Comparison of ENCODE assay signal across 8 cellular contexts in genomic region chr11:65625628-65626342, GRCh38. TPM values are rescaled to one million over a fixed set of nuclear protein-coding genes. Genes with fewer than 3 reads are reported as not detected.
DNase-seq lines count a peak whose midpoint lies in the region; ATAC-seq, FAIRE-seq and TF ChIP-seq lines count a peak whose summit lies in the region.

No MANE protein-coding gene starts in this region.

- H2AK5ac ChIP-seq in mesendoderm (ENCODE audit: low read length), result no peak overlapping the region

- H3K4me1 ChIP-seq in mesendoderm (ENCODE audit: control insufficient read depth, low read depth, low read length) (no peaks in the 10 kb centered on the region), upper lobe of left lung (peaks cover 0 to 11% (median 6%) of the 10 kb centered on the region in 4 donors)

- no peaks in the 10 kb centered on the region for H3K9me3 ChIP-seq in upper lobe of left lung

- H4K5ac ChIP-seq in mesendoderm (ENCODE audit: low read length), result no peak overlapping the region

- no peak overlapping the region for H3K4ac ChIP-seq in mesendoderm (ENCODE audit: low read depth, low read length)

- H2BK120ac ChIP-seq in mesendoderm (ENCODE audit: low read depth, low read length), result no peak overlapping the region

- H3K79me2 ChIP-seq in mesendoderm (ENCODE audit: control insufficient read depth, insufficient read depth, low read length), result no peaks in the 10 kb centered on the region

- no peak overlapping the region for H3K23ac ChIP-seq in mesendoderm (ENCODE audit: low read length)

- TF ChIP-seq CTCF in D721Med (IDR thresholded peaks at IDR 0.05; ENCODE audit: insufficient read depth, missing control alignments) (peak; percentile 45), upper lobe of left lung (IDR thresholded peaks at IDR 0.05) (peak; percentile 65 to 90 (median 85))

- peak; percentile 55 for DNase-seq in D721Med (ENCODE audit: insufficient read length, low spot score)
- DNase-seq in LHCN-M2 (ENCODE audit: low read depth), result peak; percentile 19
- peak; percentile 48 to 49 for DNase-seq in activated CD4-positive, alpha-beta T cell treated with anti-CD3 and anti-CD28 coated beads for 4 hours
- DNase-seq in dermis microvascular lymphatic vessel endothelial cell (ENCODE audit: low read depth in 2 of 2), result peak; percentile 50 to 77
- peak; percentile 49 for DNase-seq in mesendoderm
- peak; percentile 71 to 84 for DNase-seq in upper lobe of left lung
- DNase-seq in cortex of kidney (lab: John Stamatoyannopoulos, UW), result no peak

- no peak overlapping the region for H4K8ac ChIP-seq in mesendoderm (ENCODE audit: low read depth, low read length)

- TF ChIP-seq POLR2A in upper lobe of left lung (IDR thresholded peaks at IDR 0.05), result no peak

- no peak overlapping the region for H3K9ac ChIP-seq in mesendoderm (ENCODE audit: low read length)

- no peak overlapping the region for H2BK5ac ChIP-seq in mesendoderm (ENCODE audit: low read length)

- no peak for FAIRE-seq in D721Med (lab: Jason Lieb, UNC)

- no peak overlapping the region for H3K4me2 ChIP-seq in mesendoderm (ENCODE audit: low read length)

- peak; percentile 63 to 78 for ATAC-seq in upper lobe of left lung (ENCODE audit: low FRiP score in 2 of 2)
- no peak for ATAC-seq in GM19395 (IDR thresholded peaks at IDR 0.05; ENCODE audit: unreplicated experiment)

- no peak overlapping the region for H3K18ac ChIP-seq in mesendoderm (ENCODE audit: low read length)

- no peak overlapping the region for H3K27ac ChIP-seq in mesendoderm (ENCODE audit: low read depth, low read length)
- H3K27ac ChIP-seq in upper lobe of left lung, result peak overlapping the region in 2 of 4 donors; percentile 27 to 33

- WGBS in mesendoderm (ENCODE audit: extremely low coverage, insufficient coverage, low lambda C conversion rate), result no CpG with 5 or more reads among the region's 30 CpGs
- WGBS in upper lobe of left lung, 2 donors, result 58 to 65% methylated on average over 26 to 27 of the region's 30 CpGs

- no peaks in the 10 kb centered on the region for H3K79me1 ChIP-seq in mesendoderm (ENCODE audit: low read length)

- no peak for TF ChIP-seq EP300 in upper lobe of left lung (IDR thresholded peaks at IDR 0.05)

- H3K27me3 ChIP-seq in mesendoderm (ENCODE audit: insufficient read depth, low read length, poor library complexity) (no peaks in the 10 kb centered on the region), upper lobe of left lung (no peaks in the 10 kb centered on the region)

- peaks cover 28% of the 10 kb centered on the region for H3K36me3 ChIP-seq in mesendoderm (ENCODE audit: control insufficient read depth, insufficient read depth, low read length)
- peaks cover 52 to 98% (median 84%) of the 10 kb centered on the region in 4 donors for H3K36me3 ChIP-seq in upper lobe of left lung

- H3K56ac ChIP-seq in mesendoderm (ENCODE audit: low read length), result no peak overlapping the region

- H3K4me3 ChIP-seq in mesendoderm (ENCODE audit: low read length) (no peak overlapping the region), upper lobe of left lung (no peak overlapping the region)

- H2BK15ac ChIP-seq in mesendoderm (replicated peaks; ENCODE audit: low read depth), result no peak overlapping the region

RNA-seq across cellular contexts. Expression of gene PCNX3, which starts 10.2 kb away (rescaled TPM):
- total RNA-seq in LHCN-M2 (2014; rRNA removed) (31.4 and 31.7 TPM in 2 replicates), dermis microvascular lymphatic vessel endothelial cell (10.4 and 17.6 TPM in 2 replicates), upper lobe of left lung (10 to 100 TPM; 26.7 to 63.9 (median 43.9) TPM)
- polyA plus RNA-seq in LHCN-M2 (2012), result 20.0 TPM
- polyA plus RNA-seq in mesendoderm (2013, experiment 1 of 2), result 16.1 TPM
- polyA plus RNA-seq in mesendoderm (2013, experiment 2 of 2), result 16.3 TPM

RNA-seq across cellular contexts. Expression of gene MAP3K11, which starts 11.8 kb away (rescaled TPM):
- 33.6 and 35.3 TPM in 2 replicates for total RNA-seq in LHCN-M2 (2014; rRNA removed)
- 36.3 TPM for polyA plus RNA-seq in LHCN-M2 (2012)
- 57.1 and 78.8 TPM in 2 replicates for total RNA-seq in dermis microvascular lymphatic vessel endothelial cell
- polyA plus RNA-seq in mesendoderm (2013, experiment 1 of 2), result 21.4 TPM
- 21.4 TPM for polyA plus RNA-seq in mesendoderm (2013, experiment 2 of 2)
- 100 to 1,000 TPM in 4 of 6 donors, 10 to 100 TPM in 2; 52.1 to 132 (median 107) TPM for total RNA-seq in upper lobe of left lung

RNA-seq across cellular contexts. Expression of gene SIPA1, which starts 12.1 kb away (rescaled TPM):
- total RNA-seq in LHCN-M2 (2014; rRNA removed) (26.1 and 32.3 TPM in 2 replicates), dermis microvascular lymphatic vessel endothelial cell (54.0 and 56.0 TPM in 2 replicates), upper lobe of left lung (100 to 1,000 TPM in 1 of 6 donors, 10 to 100 TPM in 5; 42.7 to 137 (median 74.9) TPM)
- polyA plus RNA-seq in LHCN-M2 (2012), result 19.7 TPM
- polyA plus RNA-seq in mesendoderm (2013, experiment 1 of 2), result 36.3 TPM
- polyA plus RNA-seq in mesendoderm (2013, experiment 2 of 2), result 38.3 TPM

RNA-seq across cellular contexts. Expression of gene KCNK7, which starts 30.2 kb away (rescaled TPM):
- total RNA-seq in LHCN-M2 (2014; rRNA removed) (0.11 TPM in 1 of 2 replicates, not detected in the other), dermis microvascular lymphatic vessel endothelial cell (under 0.01 and 0.13 TPM in 2 replicates), upper lobe of left lung (1 to 10 TPM in 4 of 6 donors, under 1 TPM in 1, not detected in 1; 0.59 to 3.7 (median 1.7) TPM)
- 0.09 TPM for polyA plus RNA-seq in LHCN-M2 (2012)
- polyA plus RNA-seq in mesendoderm (2013, experiment 1 of 2), result not detected
- polyA plus RNA-seq in mesendoderm (2013, experiment 2 of 2), result 0.04 TPM

RNA-seq across cellular contexts. Expression of gene RELA, which starts 36.9 kb away (rescaled TPM):
- total RNA-seq in LHCN-M2 (2014; rRNA removed) (26.5 and 34.0 TPM in 2 replicates), dermis microvascular lymphatic vessel endothelial cell (8.7 and 16.3 TPM in 2 replicates), upper lobe of left lung (10 to 100 TPM; 42.9 to 86.8 (median 58.7) TPM)
- polyA plus RNA-seq in LHCN-M2 (2012), result 62.3 TPM
- 19.9 TPM for polyA plus RNA-seq in mesendoderm (2013, experiment 1 of 2)
- polyA plus RNA-seq in mesendoderm (2013, experiment 2 of 2), result 22.4 TPM
